Comparison of ENCODE assay signal across 16 cellular contexts in the genomic region with DNA sequence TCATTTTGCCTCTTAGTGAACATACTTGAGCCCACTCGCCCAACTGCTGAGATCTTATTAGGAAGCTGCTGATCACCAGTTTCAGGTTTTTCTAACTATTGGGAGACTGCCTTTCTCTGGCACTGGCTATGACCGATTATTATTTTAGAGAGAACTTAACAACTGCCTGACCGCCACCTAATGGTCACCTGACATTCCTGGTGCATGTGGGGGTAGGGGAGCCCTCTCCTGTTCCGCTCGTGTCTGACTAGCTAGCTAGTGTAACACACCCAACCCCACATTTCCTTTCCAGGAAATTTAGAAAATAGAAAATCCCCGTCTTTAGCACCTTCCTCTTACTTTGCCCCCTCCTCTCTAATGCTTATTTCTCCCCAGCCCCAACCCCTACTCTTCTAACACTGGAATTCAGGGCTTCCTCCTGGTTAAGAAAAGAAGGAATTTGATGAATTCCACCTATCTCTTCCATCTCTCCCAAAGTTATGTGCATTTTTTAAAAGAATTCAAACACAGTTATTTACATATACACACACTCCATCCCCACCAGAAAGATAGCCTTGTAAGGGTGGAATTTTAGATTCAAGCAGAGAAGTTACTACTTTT. TPM values are rescaled to one million over a fixed set of nuclear protein-coding genes. Genes with fewer than 3 reads are reported as not detected.
"Had no signal": no experiment of that assay in that cellular context is flagged by ENCODE, and none has a peak within 500 bp of the region (broad histone marks: within the 10 kb centered on the region; RNA-seq: fewer than 3 reads in every experiment).

No MANE protein-coding gene starts in this region.

- H3K4me1 ChIP-seq: breast epithelium, left ventricle myocardium inferior had no signal

- H3K36me3 Mint-ChIP-seq: stimulated activated effector memory CD8-positive, alpha-beta T cell treated with anti-CD3 and anti-CD28 coated beads, Interleukin-12 subunit alpha, Interleukin-12 subunit beta, amount 100 ng/mL, for 72 hours had no signal

- H3K4me3 Mint-ChIP-seq: activated CD4-positive, alpha-beta T cell treated with anti-CD3 and anti-CD28 coated beads, Interleukin-2, amount 10 ng/mL, durations not matched to agents 7 days and 5 days; activated naive CD8-positive, alpha-beta T cell treated with anti-CD3 and anti-CD28 coated beads, Interleukin-2, amount 50 U/mL, for 24 hours; dendritic cell treated with granulocyte-macrophage colony-stimulating factor and Interleukin-4, amounts not matched to agents 40 ng/mL and 50 ng/mL, for 4 days; effector memory CD8-positive, alpha-beta T cell; naive thymus-derived CD8-positive, alpha-beta T cell; stimulated activated effector memory CD8-positive, alpha-beta T cell treated with anti-CD3 and anti-CD28 coated beads, Interleukin-12 subunit alpha, Interleukin-12 subunit beta, amount 100 ng/mL, for 72 hours had no signal

- H3K27ac ChIP-seq: breast epithelium, epithelial cell of prostate, heart left ventricle, left ventricle myocardium inferior, parathyroid adenoma had no signal

- H3K27ac Mint-ChIP-seq: activated CD4-positive, alpha-beta T cell treated with anti-CD3 and anti-CD28 coated beads, Interleukin-2, amount 10 ng/mL, durations not matched to agents 7 days and 5 days; activated naive CD8-positive, alpha-beta T cell treated with anti-CD3 and anti-CD28 coated beads, Interleukin-2, amount 50 U/mL, for 24 hours; dendritic cell treated with granulocyte-macrophage colony-stimulating factor and Interleukin-4, amounts not matched to agents 40 ng/mL and 50 ng/mL, for 4 days; effector memory CD8-positive, alpha-beta T cell; naive thymus-derived CD8-positive, alpha-beta T cell; stimulated activated effector memory CD8-positive, alpha-beta T cell treated with anti-CD3 and anti-CD28 coated beads, Interleukin-12 subunit alpha, Interleukin-12 subunit beta, amount 100 ng/mL, for 72 hours had no signal

- H3K4me1 Mint-ChIP-seq: activated CD4-positive, alpha-beta T cell treated with anti-CD3 and anti-CD28 coated beads, Interleukin-2, amount 10 ng/mL, durations not matched to agents 7 days and 5 days; activated naive CD8-positive, alpha-beta T cell treated with anti-CD3 and anti-CD28 coated beads, Interleukin-2, amount 50 U/mL, for 24 hours; stimulated activated effector memory CD8-positive, alpha-beta T cell treated with anti-CD3 and anti-CD28 coated beads, Interleukin-12 subunit alpha, Interleukin-12 subunit beta, amount 100 ng/mL, for 72 hours had no signal

- ATAC-seq: activated naive CD8-positive, alpha-beta T cell treated with anti-CD3 and anti-CD28 coated beads, Interleukin-2, amount 50 U/mL, for 24 hours; effector memory CD8-positive, alpha-beta T cell; heart left ventricle; naive thymus-derived CD8-positive, alpha-beta T cell; stimulated activated effector memory CD8-positive, alpha-beta T cell treated with anti-CD3 and anti-CD28 coated beads, Interleukin-12 subunit alpha, Interleukin-12 subunit beta, amount 100 ng/mL, for 72 hours had no signal

- H3K36me3 ChIP-seq: breast epithelium, heart left ventricle, left ventricle myocardium inferior had no signal

- DNase-seq: activated CD4-positive, alpha-beta T cell treated with anti-CD3 and anti-CD28 coated beads, Interleukin-2, amount 10 ng/mL, durations not matched to agents 7 days and 5 days; activated CD8-positive, alpha-beta memory T cell treated with anti-CD3 and anti-CD28 coated beads for 24 hours; activated naive CD4-positive, alpha-beta T cell treated with Interleukin-2 at 50 U/mL for 16 hours; activated naive CD8-positive, alpha-beta T cell treated with anti-CD3 and anti-CD28 coated beads, Interleukin-2, amount 50 U/mL, for 24 hours; aorta; effector memory CD8-positive, alpha-beta T cell; heart left ventricle; kidney; left ventricle myocardium inferior; naive thymus-derived CD8-positive, alpha-beta T cell had no signal

- H3K4me3 ChIP-seq: breast epithelium, heart left ventricle, left ventricle myocardium inferior had no signal

- H3K27me3 ChIP-seq: breast epithelium, heart left ventricle had no signal

RNA-seq across cellular contexts. Expression of a gene that starts 19.4 kb away (rescaled TPM):
- total RNA-seq: activated CD4-positive, alpha-beta T cell treated with anti-CD3 and anti-CD28 coated beads, Interleukin-2, amount 10 ng/mL, durations not matched to agents 7 days and 5 days; naive thymus-derived CD8-positive, alpha-beta T cell; T-helper 2 cell treated with Interferon-gamma antibody and Interleukin-4, amounts not matched to agents 100 ng/mL and 5 ng/mL, for 36 hours had no signal
